15 cellular contexts compared by ENCODE assay signal in the genomic region with DNA sequence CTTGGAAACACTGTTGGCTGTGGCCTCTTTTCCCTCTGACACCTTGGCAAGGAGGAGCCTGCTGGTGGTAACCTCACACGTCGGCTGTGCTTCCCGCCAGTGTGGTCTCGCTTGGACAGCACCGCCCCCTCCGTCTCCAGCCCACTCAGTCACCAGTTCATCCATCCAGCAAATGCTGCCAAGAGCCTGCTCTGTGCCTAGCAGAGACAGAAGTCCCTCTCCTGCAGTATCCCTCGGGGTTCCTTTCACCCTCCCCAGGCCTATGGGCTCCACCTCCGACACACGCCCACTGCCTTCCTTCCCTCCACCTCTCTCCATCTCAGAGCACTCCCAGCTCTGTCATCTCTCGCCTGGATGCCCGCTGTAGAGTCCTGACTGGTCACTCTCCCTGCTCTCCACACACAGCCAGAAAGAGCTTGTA. TPM values are rescaled to one million over a fixed set of nuclear protein-coding genes. Genes with fewer than 3 reads are reported as not detected.
A peak's percentile ranks its signal among the peaks of the same experiment; 100 is the strongest.
DNase-seq lines count a peak whose midpoint lies in the region; ATAC-seq, FAIRE-seq and TF ChIP-seq lines count a peak whose summit lies in the region.
"Had no signal": no experiment of that assay in that cellular context is flagged by ENCODE, and none has a peak within 500 bp of the region (broad histone marks: within the 10 kb centered on the region; RNA-seq: fewer than 3 reads in every experiment).

No MANE protein-coding gene starts in this region.

- H2AK5ac ChIP-seq in H1 (ENCODE audit: low read depth, low read length), result no peak overlapping the region

- no peak overlapping the region for H4K5ac ChIP-seq in H1 (ENCODE audit: insufficient read length, low read depth, low read length)

- no peaks in the 10 kb centered on the region for H3K9me3 Mint-ChIP-seq in CD4-positive, alpha-beta T cell

- H3K9me3 ChIP-seq in H1 (ENCODE audit: insufficient read depth in 2 of 2, low read depth in 1 of 2, low read length in 1 of 2), result no peaks in the 10 kb centered on the region
- H3K9me3 ChIP-seq in psoas muscle, result no peaks in the 10 kb centered on the region
- H3K9me3 ChIP-seq in esophagus squamous epithelium, result no peaks in the 10 kb centered on the region
- H3K9me3 ChIP-seq in tibial artery, result no peaks in the 10 kb centered on the region
- no peaks in the 10 kb centered on the region for H3K9me3 ChIP-seq in CD4-positive, alpha-beta T cell (ENCODE audit: control insufficient read depth, low read length)
- H3K9me3 ChIP-seq: colonic mucosa, ovary had no signal

- no peak for TF ChIP-seq RAD21 in H1 (IDR thresholded peaks at IDR 0.05 in 1 of 2, conservative IDR thresholded peaks at IDR 0.05 in 1 of 2; ENCODE audit: low read depth in 2 of 2, low read length in 2 of 2)

- no peak overlapping the region; the same call in 1 of the 2 replicates for H2BK20ac ChIP-seq in H1 (ENCODE audit: low read length)

- H2BK120ac ChIP-seq in H1 (replicated peaks; ENCODE audit: low read depth, low read length), result no peak overlapping the region

- no peak overlapping the region for H3K4me2 ChIP-seq in H1 (ENCODE audit: insufficient read depth in 1 of 2, low read depth in 2 of 2, low read length in 2 of 2)

- TF ChIP-seq EP300 in H1 (IDR thresholded peaks at IDR 0.05; ENCODE audit: borderline replicate concordance in 1 of 2, low read depth in 2 of 2, low read length in 2 of 2), result no peak

- CTCF ChIA-PET in H1 (lab: Charles Lee; ENCODE audit: partially characterized antibody), result interaction anchor here (1.4 to 2.4 kb wide), 5 partner anchors 11 to 263 kb away, joined by 3 to 9 read pairs (median 8); no protein-coding TSS in a partner anchor
- CTCF ChIA-PET in CD4-positive, alpha-beta T cell (lab: Charles Lee), result no interaction called here

- no peak overlapping the region for H3K27ac Mint-ChIP-seq in CD4-positive, alpha-beta T cell

- no peak overlapping the region for H3K4me3 ChIP-seq in H1 (ENCODE audit: extremely low read depth in 1 of 4, insufficient read depth in 2 of 4, low read depth in 3 of 4, low read length in 4 of 4)
- H3K4me3 ChIP-seq in psoas muscle, result no peak overlapping the region
- H3K4me3 ChIP-seq in esophagus squamous epithelium, result no peak overlapping the region
- H3K4me3 ChIP-seq in tibial artery, result no peak overlapping the region
- H3K4me3 ChIP-seq: colonic mucosa, ovary had no signal

- no peak overlapping the region for H3K14ac ChIP-seq in H1 (ENCODE audit: insufficient read length)

- TF ChIP-seq POLR2A in H1 (IDR thresholded peaks at IDR 0.05; ENCODE audit: control extremely low read depth in 1 of 2, low read depth in 2 of 2, low read length in 2 of 2) (no peak), esophagus squamous epithelium (IDR thresholded peaks at IDR 0.05) (no peak)

- TF ChIP-seq CTCF in H1 (IDR thresholded peaks at IDR 0.05; ENCODE audit: control extremely low read depth in 1 of 3, insufficient read depth in 1 of 3, low read depth in 1 of 3, low read length in 3 of 3), result no peak
- no peak for TF ChIP-seq CTCF in psoas muscle (IDR thresholded peaks at IDR 0.05)
- no peak for TF ChIP-seq CTCF in esophagus squamous epithelium (IDR thresholded peaks at IDR 0.05)
- TF ChIP-seq CTCF in tibial artery (IDR thresholded peaks at IDR 0.05), result no peak
- TF ChIP-seq CTCF in CD4-positive, alpha-beta T cell (IDR thresholded peaks at IDR 0.05), result no peak

- no peaks in the 10 kb centered on the region; the same call in 1 of the 2 replicates for H3K23me2 ChIP-seq in H1 (ENCODE audit: low read depth, low read length)

- no peak overlapping the region for H3K4ac ChIP-seq in H1 (replicated peaks; ENCODE audit: insufficient read length, low read depth, low read length)

- peaks cover 61% of the 10 kb centered on the region for H3K27me3 Mint-ChIP-seq in CD4-positive, alpha-beta T cell

- WGBS in H1 (ENCODE audit: extremely low coverage in 1 of 2, insufficient coverage in 1 of 2, insufficient read length in 1 of 2, insufficient replicate concordance in 2 of 2, low coverage in 1 of 2, low lambda C conversion rate in 2 of 2, missing lambda C conversion rate in 1 of 2), 2 experiments, result 72% methylated on average over 11 of the region's 11 CpGs; no CpG with 5 or more reads in 1 of the 2 experiments
- WGBS in psoas muscle, 3 donors, result 7 to 15% (median 8%) methylated on average over 10 to 11 of the region's 11 CpGs
- whole genome bisulfite sequencing in esophagus squamous epithelium, 2 donors, result 24% methylated on average over 11 of the region's 11 CpGs

- no peak overlapping the region for H4K8ac ChIP-seq in H1 (ENCODE audit: extremely low read depth, insufficient read depth, low read length)

- no peak overlapping the region for H3K9ac ChIP-seq in H1 (replicated peaks in 1 of 4; ENCODE audit: extremely low read depth in 1 of 4, low read depth in 3 of 4, low read length in 3 of 4)

- no peak overlapping the region for H3K56ac ChIP-seq in H1 (replicated peaks; ENCODE audit: insufficient read length, low read depth, low read length)

- peaks cover 0 to 2% (median 1%) of the 10 kb centered on the region in 4 experiments; a peak in 2 of 7 replicates for H3K4me1 ChIP-seq in H1 (replicated peaks in 1 of 4; ENCODE audit: control insufficient read depth in 3 of 4, insufficient read depth in 4 of 4, low read length in 3 of 4)
- peaks cover 34% of the 10 kb centered on the region for H3K4me1 ChIP-seq in psoas muscle
- H3K4me1 ChIP-seq in esophagus squamous epithelium, result peaks cover 0 to 11% (median 0%) of the 10 kb centered on the region in 3 donors
- H3K4me1 ChIP-seq in tibial artery, result peaks cover 0 to 13% (median 4%) of the 10 kb centered on the region in 4 donors
- H3K4me1 ChIP-seq: colonic mucosa had no signal

- H2AFZ ChIP-seq in H1 (ENCODE audit: low read length), result no peak overlapping the region

- H4K91ac ChIP-seq in H1 (replicated peaks; ENCODE audit: insufficient read length, low read length), result no peak overlapping the region

- H4K20me1 ChIP-seq in H1 (replicated peaks in 1 of 2; ENCODE audit: control insufficient read depth in 1 of 2, insufficient read depth in 2 of 2, low read length in 2 of 2), result no peaks in the 10 kb centered on the region

- POLR2A ChIA-PET in H1 (lab: Charles Lee; ENCODE audit: partially characterized antibody), result interaction anchor here (2.1 kb wide), 1 partner anchor 13 kb away, joined by 5 read pairs; the partner anchor contains the start of gene CACNG4
- POLR2A ChIA-PET in CD4-positive, alpha-beta T cell (lab: Charles Lee), result no interaction called here

- peak; percentile 48 for DNase-seq in EH (ENCODE audit: low read depth)
- no peak for DNase-seq in HTR-8/SVneo (ENCODE audit: insufficient read length, low spot score)
- DNase-seq in H1 (ENCODE audit: low read depth in 1 of 2, low spot score in 2 of 2), result no peak
- DNase-seq in psoas muscle, result no peak
- DNase-seq in esophagus squamous epithelium (lab: John Stamatoyannopoulos, UW), result no peak
- no peak for DNase-seq in tibial artery
- DNase-seq in CD4-positive, alpha-beta T cell, result no peak
- DNase-seq: activated CD4-positive, alpha-beta T cell treated with anti-CD3 and anti-CD28 coated beads, Interleukin-2, amount 50 U/mL, for 48 hours; activated naive CD4-positive, alpha-beta T cell treated with anti-CD3 and anti-CD28 coated beads, Interleukin-2, amount 50 U/mL, for 16 hours; activated T-cell treated with anti-CD3 and anti-CD28 coated beads, Interleukin-2, amount 50 U/mL, for 1 hour; colonic mucosa; DMS79; NCI-H2029; NCI-H510A treated with DMSO at 0.1 percent for 48 hours; ovary had no signal

- peak; percentile 8 to 43 (median 36) for ATAC-seq in psoas muscle
- ATAC-seq in CD4-positive, alpha-beta T cell (ENCODE audit: poor library complexity), result no peak

- intact Hi-C loops in psoas muscle (cut with DNase I), result loop anchor here in 1 of 2 donors (5.0 kb wide), 1 partner anchor 66 kb away; the partner anchor contains the start of gene CACNG1
- intact Hi-C loops in esophagus squamous epithelium (cut with DNase I), result no loop called here
- intact Hi-C loops in tibial artery (cut with DNase I; ENCODE audit: low total_unique reads), result no loop called here
- intact Hi-C loops in CD4-positive, alpha-beta T cell (cut with DNase I, micrococcal nuclease), result no loop called here

- no peak overlapping the region for H3K27ac ChIP-seq in H1 (ENCODE audit: low read depth, low read length)
- H3K27ac ChIP-seq in psoas muscle, result no peak overlapping the region
- no peak overlapping the region for H3K27ac ChIP-seq in esophagus squamous epithelium
- no peak overlapping the region for H3K27ac ChIP-seq in tibial artery
- H3K27ac ChIP-seq in CD4-positive, alpha-beta T cell (ENCODE audit: low read depth, low read length), result no peak overlapping the region
- H3K27ac ChIP-seq: colonic mucosa, ovary had no signal

- H3K23ac ChIP-seq in H1 (ENCODE audit: insufficient read length), result no peak overlapping the region

- H3K79me1 ChIP-seq in H1 (ENCODE audit: low read depth, low read length), result no peaks in the 10 kb centered on the region

- H3K4me3 Mint-ChIP-seq in CD4-positive, alpha-beta T cell, result no peak overlapping the region

- FAIRE-seq in HTR-8/SVneo (lab: Jason Lieb, UNC) (peak; percentile 33), H1 (lab: Jason Lieb, UNC) (no peak)

- H3K36me3 ChIP-seq in H1 (ENCODE audit: control insufficient read depth in 2 of 4, insufficient read depth in 4 of 4, low read length in 3 of 4) (no peaks in the 10 kb centered on the region), psoas muscle (ENCODE audit: insufficient read depth in 1 of 2, low read depth in 1 of 2) (no peaks in the 10 kb centered on the region), esophagus squamous epithelium (no peaks in the 10 kb centered on the region), tibial artery (no peaks in the 10 kb centered on the region)
- H3K36me3 ChIP-seq: colonic mucosa, ovary had no signal

- H2BK12ac ChIP-seq in H1 (ENCODE audit: low read depth, low read length), result no peak overlapping the region

- H3K27me3 ChIP-seq in H1 (replicated peaks in 1 of 4; ENCODE audit: control insufficient read depth in 3 of 4, extremely low read depth in 1 of 4, insufficient read depth in 3 of 4, low read length in 3 of 4), result no peaks in the 10 kb centered on the region
- H3K27me3 ChIP-seq in psoas muscle (ENCODE audit: insufficient read depth in 3 of 3, low read length in 2 of 3), result no peaks in the 10 kb centered on the region
- peaks cover 0 to 85% (median 0%) of the 10 kb centered on the region in 4 donors for H3K27me3 ChIP-seq in esophagus squamous epithelium
- H3K27me3 ChIP-seq in tibial artery, result peaks cover 0 to 72% of the 10 kb centered on the region in 2 donors
- H3K27me3 ChIP-seq in CD4-positive, alpha-beta T cell (ENCODE audit: control insufficient read depth, insufficient read depth, low read length), result peaks cover 32% of the 10 kb centered on the region
- H3K27me3 ChIP-seq: colonic mucosa, ovary had no signal

- H3K4me1 Mint-ChIP-seq in CD4-positive, alpha-beta T cell (ENCODE audit: low read depth), result no peaks in the 10 kb centered on the region

- H3K36me3 Mint-ChIP-seq in CD4-positive, alpha-beta T cell (ENCODE audit: low read depth), result no peaks in the 10 kb centered on the region

- H2BK15ac ChIP-seq in H1 (ENCODE audit: low read length), result no peak overlapping the region

- no peak overlapping the region for H2BK5ac ChIP-seq in H1 (ENCODE audit: low read depth, low read length)

- no peak overlapping the region for H3K18ac ChIP-seq in H1 (ENCODE audit: extremely low read depth, low read length)

- no peaks in the 10 kb centered on the region for H3K79me2 ChIP-seq in H1 (ENCODE audit: control insufficient read depth in 1 of 2, insufficient read depth in 2 of 2, low read length in 2 of 2)

RNA-seq across cellular contexts. Expression of gene CACNG4, which starts 12.3 kb away (rescaled TPM):
- total RNA-seq in H1 (2021; fragmentation: NEBNext Ultra II Directional; extraction: Animal tissue kit (Norgen Biotek cat#: 25700)), result 5.6 and 5.9 TPM in 2 replicates
- polyA plus RNA-seq in H1 (2011; rRNA removed), result 3.6 and 5.3 TPM in 2 replicates
- polyA plus RNA-seq in H1 (2011; cell fraction: cytosol; rRNA removed), result 2.7 TPM
- polyA plus RNA-seq in H1 (2011; cell fraction: nucleus; rRNA removed), result 3.2 TPM
- 2.5 to 4.2 TPM (median 3.9 TPM) in 4 replicates for polyA plus RNA-seq in H1 (2012, experiment 1 of 2)
- 4.1 TPM for polyA plus RNA-seq in H1 (2012, experiment 2 of 2)
- polyA plus RNA-seq in H1 (2013, experiment 1 of 2), result 3.8 TPM
- 4.1 TPM for polyA plus RNA-seq in H1 (2013, experiment 2 of 2)
- polyA minus RNA-seq in H1 (2011; rRNA and poly(A)+ RNA removed), result 1.4 and 2.0 TPM in 2 replicates
- polyA minus RNA-seq in H1 (2011; cell fraction: cytosol; rRNA and poly(A)+ RNA removed), result 2.6 TPM
- polyA minus RNA-seq in H1 (2011; cell fraction: nucleus; rRNA and poly(A)+ RNA removed), result 1.2 TPM
- not detected for total RNA-seq in psoas muscle
- polyA plus RNA-seq in psoas muscle, result under 1 TPM in 1 of 3 donors, not detected in 2; 0.03 TPM
- under 1 TPM in 3 of 4 donors, not detected in 1; 0.08 to 0.38 (median 0.31) TPM for total RNA-seq in esophagus squamous epithelium
- not detected for total RNA-seq in CD4-positive, alpha-beta T cell
